In genomic region chr2:26424211-26424610, GRCh38 we compare ENCODE assay signal across 1 cellular context.
TF ChIP-seq lines count a peak whose summit lies in the region.

No MANE protein-coding gene starts in this region.

TF ChIP-seq in K562, 482 proteins besides CTCF, POLR2A, EP300 and RAD21 (continued from another document):
- TF ChIP-seq CREB5 (CRISPR knock-in tag; IDR thresholded peaks at IDR 0.05), result no peak
- TF ChIP-seq NR0B1 (IDR thresholded peaks at IDR 0.05; ENCODE audit: partially characterized antibody), result no peak
- TF ChIP-seq STAT5A (IDR thresholded peaks at IDR 0.05; ENCODE audit: borderline replicate concordance, low read length), result no peak
- TF ChIP-seq FOXA3 (CRISPR knock-in tag; conservative IDR thresholded peaks at IDR 0.05 in 1 of 2, IDR thresholded peaks at IDR 0.05 in 1 of 2), result no peak
- TF ChIP-seq, protein P1, sequence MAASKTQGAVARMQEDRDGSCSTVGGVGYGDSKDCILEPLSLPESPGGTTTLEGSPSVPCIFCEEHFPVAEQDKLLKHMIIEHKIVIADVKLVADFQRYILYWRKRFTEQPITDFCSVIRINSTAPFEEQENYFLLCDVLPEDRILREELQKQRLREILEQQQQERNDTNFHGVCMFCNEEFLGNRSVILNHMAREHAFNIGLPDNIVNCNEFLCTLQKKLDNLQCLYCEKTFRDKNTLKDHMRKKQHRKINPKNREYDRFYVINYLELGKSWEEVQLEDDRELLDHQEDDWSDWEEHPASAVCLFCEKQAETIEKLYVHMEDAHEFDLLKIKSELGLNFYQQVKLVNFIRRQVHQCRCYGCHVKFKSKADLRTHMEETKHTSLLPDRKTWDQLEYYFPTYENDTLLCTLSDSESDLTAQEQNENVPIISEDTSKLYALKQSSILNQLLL (CRISPR knock-in tag; IDR thresholded peaks at IDR 0.05; ENCODE audit: borderline replicate concordance), result no peak
- no peak for TF ChIP-seq TFAM (CRISPR knock-in tag; conservative IDR thresholded peaks at IDR 0.05)
- TF ChIP-seq MBD2 (IDR thresholded peaks at IDR 0.05; ENCODE audit: borderline replicate concordance, low read depth), result no peak
- no peak for TF ChIP-seq TFE3 (CRISPR knock-in tag; IDR thresholded peaks at IDR 0.05)
- no peak for TF ChIP-seq ETS2 (tag; IDR thresholded peaks at IDR 0.05; ENCODE audit: borderline replicate concordance, poor library complexity, severe bottlenecking)
- no peak for TF ChIP-seq SMC3 (conservative IDR thresholded peaks at IDR 0.05; ENCODE audit: insufficient read depth, low read depth, low read length)
- no peak for TF ChIP-seq FOXM1 (IDR thresholded peaks at IDR 0.05; ENCODE audit: low read depth)
- TF ChIP-seq FOXM1 (CRISPR knock-in tag; IDR thresholded peaks at IDR 0.05; ENCODE audit: low read depth), result no peak
- no peak for TF ChIP-seq E4F1 (CRISPR knock-in tag; IDR thresholded peaks at IDR 0.05; ENCODE audit: borderline replicate concordance)
- no peak for TF ChIP-seq ZFP36 (IDR thresholded peaks at IDR 0.05; ENCODE audit: low read depth, low read length, partially characterized antibody)
